26 cellular contexts compared by ENCODE assay signal in genomic region chr7:106248616-106249015, GRCh38.
"Had no signal": no experiment of that assay in that cellular context is flagged by ENCODE, and none has a peak within 500 bp of the region (broad histone marks: within the 10 kb centered on the region; RNA-seq: fewer than 3 reads in every experiment).

No MANE protein-coding gene starts in this region.

- H3K4me1 Mint-ChIP-seq: naive thymus-derived CD8-positive, alpha-beta T cell; nephron progenitor cell had no signal

- H3K4me3 ChIP-seq: coronary artery, gastroesophageal sphincter, heart right ventricle, left lung, pancreas, smooth muscle cell, stomach, thyroid gland, vagina had no signal

- H3K9me3 ChIP-seq: pancreas, thyroid gland, vagina had no signal

- H3K4me3 Mint-ChIP-seq: effector memory CD8-positive, alpha-beta T cell; naive thymus-derived CD8-positive, alpha-beta T cell; nephron progenitor cell; stimulated activated effector memory CD8-positive, alpha-beta T cell treated with anti-CD3 and anti-CD28 coated beads, Interleukin-12 subunit alpha, Interleukin-12 subunit beta, amount 100 ng/mL, for 72 hours had no signal

- H3K27me3 ChIP-seq: foreskin keratinocyte, gastroesophageal sphincter, heart right ventricle, left lung, pancreas, stomach, thyroid gland, vagina had no signal

- DNase-seq: dermis blood vessel endothelial cell; effector memory CD8-positive, alpha-beta T cell; erythroblast; foreskin keratinocyte; heart right ventricle; hippocampal formation; left cardiac atrium; left lung; mesendoderm; midbrain; naive thymus-derived CD8-positive, alpha-beta T cell; nephron progenitor cell; pancreas; retina; stimulated activated CD4-positive, alpha-beta T cell treated with anti-CD3 and anti-CD28 coated beads, Interleukin-12 subunit alpha, Interleukin-12 subunit beta, amount 100 ng/mL, for 4 hours; stimulated activated CD4-positive, alpha-beta T cell treated with anti-CD3 and anti-CD28 coated beads, Interleukin-1b, Interleukin-23, amount 100 ng/mL, for 48 hours; stimulated activated CD4-positive, alpha-beta T cell treated with anti-CD3 and anti-CD28 coated beads, Interleukin-4, amount 100 ng/mL, for 24 hours; stimulated activated naive CD4-positive, alpha-beta T cell treated with Interleukin-2 at 50 U/mL for 16 hours; stomach; thyroid gland had no signal

- H3K27me3 Mint-ChIP-seq: effector memory CD8-positive, alpha-beta T cell; naive thymus-derived CD8-positive, alpha-beta T cell had no signal

- H3K27ac Mint-ChIP-seq: effector memory CD8-positive, alpha-beta T cell had no signal

- H3K4me1 ChIP-seq: foreskin keratinocyte, gastroesophageal sphincter, heart right ventricle, left lung, pancreas, stomach, thyroid gland, vagina had no signal

- H3K27ac ChIP-seq: coronary artery, foreskin keratinocyte, gastroesophageal sphincter, heart right ventricle, left lung, pancreas, stomach, vagina had no signal

- ATAC-seq: effector memory CD8-positive, alpha-beta T cell; foreskin keratinocyte; gastroesophageal sphincter; left lung; pancreas; sciatic nerve; stimulated activated effector memory CD8-positive, alpha-beta T cell treated with anti-CD3 and anti-CD28 coated beads, Interleukin-12 subunit alpha, Interleukin-12 subunit beta, amount 100 ng/mL, for 72 hours had no signal

- H3K4me2 ChIP-seq: smooth muscle cell had no signal
